ENCODE assay signal across 8 cellular contexts in genomic region chr2:205885492-205886099, GRCh38.
DNase-seq lines count a peak whose midpoint lies in the region; ATAC-seq and TF ChIP-seq lines count a peak whose summit lies in the region.

No MANE protein-coding gene starts in this region.

- no peaks in the 10 kb centered on the region for H3K79me2 ChIP-seq in OCI-LY3 (ENCODE audit: low read length)

- no peaks in the 10 kb centered on the region for H4K20me1 ChIP-seq in OCI-LY3 (ENCODE audit: insufficient read depth, low read length)

- no peak overlapping the region for H3K9ac ChIP-seq in OCI-LY3 (ENCODE audit: low read length)

- H3K27me3 ChIP-seq in OCI-LY3 (ENCODE audit: low read depth, low read length): peaks cover 8% of the 10 kb centered on the region

- H3K9me3 ChIP-seq in OCI-LY3 (ENCODE audit: insufficient read depth, low read length): no peaks in the 10 kb centered on the region

- H3K4me1 ChIP-seq in OCI-LY3 (ENCODE audit: low read length): peaks cover 3% of the 10 kb centered on the region; the same call in 1 of the 2 replicates

- H3K4me1 Mint-ChIP-seq in activated T-cell treated with anti-CD3 and anti-CD28 coated beads, Interleukin-2, amount 50 U/mL, for 72 hours (ENCODE audit: low read depth): no peaks in the 10 kb centered on the region
- H3K4me1 Mint-ChIP-seq in nephron: no peaks in the 10 kb centered on the region

- H3K4me3 Mint-ChIP-seq in activated T-cell treated with anti-CD3 and anti-CD28 coated beads, Interleukin-2, amount 50 U/mL, for 72 hours: no peak overlapping the region
- H3K4me3 Mint-ChIP-seq in nephron: no peak overlapping the region

- H3K27me3 Mint-ChIP-seq in activated T-cell treated with anti-CD3 and anti-CD28 coated beads, Interleukin-2, amount 50 U/mL, for 72 hours (ENCODE audit: low read depth): peaks cover 21% of the 10 kb centered on the region
- peaks cover 6% of the 10 kb centered on the region for H3K27me3 Mint-ChIP-seq in nephron (ENCODE audit: low read depth)

- no peaks in the 10 kb centered on the region for H3K36me3 Mint-ChIP-seq in activated T-cell treated with anti-CD3 and anti-CD28 coated beads, Interleukin-2, amount 50 U/mL, for 72 hours (ENCODE audit: insufficient read depth in 2 of 2)
- no peaks in the 10 kb centered on the region for H3K36me3 Mint-ChIP-seq in nephron (ENCODE audit: low read depth)

- ATAC-seq in HG02763 (IDR thresholded peaks at IDR 0.05; ENCODE audit: unreplicated experiment): peak; percentile 60
- ATAC-seq in activated T-cell treated with anti-CD3 and anti-CD28 coated beads, Interleukin-2, amount 50 U/mL, for 72 hours (replicated peaks in 1 of 2): peak; percentile 43 to 59

- no peak overlapping the region for H3K27ac Mint-ChIP-seq in activated T-cell treated with anti-CD3 and anti-CD28 coated beads, Interleukin-2, amount 50 U/mL, for 72 hours
- no peak overlapping the region for H3K27ac Mint-ChIP-seq in nephron

- H3K9me3 Mint-ChIP-seq in activated T-cell treated with anti-CD3 and anti-CD28 coated beads, Interleukin-2, amount 50 U/mL, for 72 hours: no peaks in the 10 kb centered on the region
- no peaks in the 10 kb centered on the region for H3K9me3 Mint-ChIP-seq in nephron

- H2AFZ ChIP-seq in OCI-LY3 (ENCODE audit: low read depth, low read length): peak overlapping the region; percentile 69; the same call in 1 of the 2 replicates

- DNase-seq in GDM1 (lab: John Stamatoyannopoulos, UW) (peak; percentile 56), fibroblast of pulmonary artery (ENCODE audit: low read depth) (peak; percentile 84), stromal cell of bone marrow (ENCODE audit: low read depth) (peak; percentile 56), NCI-H510A (lab: John Stamatoyannopoulos, UW) (no peak)
- peak; percentile 66 to 68 for DNase-seq in activated T-cell treated with anti-CD3 and anti-CD28 coated beads, Interleukin-2, amount 50 U/mL, for 72 hours

- peak overlapping the region; percentile 67 for H3K4me2 ChIP-seq in OCI-LY3 (ENCODE audit: low read length)

- peak; percentile 89 for TF ChIP-seq CTCF in OCI-LY3 (IDR thresholded peaks at IDR 0.05; ENCODE audit: low read depth, low read length)
- peak; percentile 89 for TF ChIP-seq CTCF in fibroblast of pulmonary artery (IDR thresholded peaks at IDR 0.05; ENCODE audit: low read length, missing control alignments)
- TF ChIP-seq CTCF in nephron (IDR thresholded peaks at IDR 0.05; ENCODE audit: unreplicated experiment in 3 of 3): peak; percentile 68 to 82 (median 78)

- no peaks in the 10 kb centered on the region for H3K36me3 ChIP-seq in OCI-LY3 (replicated peaks; ENCODE audit: low read depth, low read length)

- H3K27ac ChIP-seq in OCI-LY3 (ENCODE audit: low read length): no peak overlapping the region

- H3K4me3 ChIP-seq in OCI-LY3 (ENCODE audit: low read length): peak overlapping the region; percentile 39; the same call in 1 of the 2 replicates
- no peak overlapping the region for H3K4me3 ChIP-seq in fibroblast of pulmonary artery (replicated peaks; ENCODE audit: low read depth, low read length)
